ENCODE assay signal across 16 cellular contexts in the genomic region with DNA sequence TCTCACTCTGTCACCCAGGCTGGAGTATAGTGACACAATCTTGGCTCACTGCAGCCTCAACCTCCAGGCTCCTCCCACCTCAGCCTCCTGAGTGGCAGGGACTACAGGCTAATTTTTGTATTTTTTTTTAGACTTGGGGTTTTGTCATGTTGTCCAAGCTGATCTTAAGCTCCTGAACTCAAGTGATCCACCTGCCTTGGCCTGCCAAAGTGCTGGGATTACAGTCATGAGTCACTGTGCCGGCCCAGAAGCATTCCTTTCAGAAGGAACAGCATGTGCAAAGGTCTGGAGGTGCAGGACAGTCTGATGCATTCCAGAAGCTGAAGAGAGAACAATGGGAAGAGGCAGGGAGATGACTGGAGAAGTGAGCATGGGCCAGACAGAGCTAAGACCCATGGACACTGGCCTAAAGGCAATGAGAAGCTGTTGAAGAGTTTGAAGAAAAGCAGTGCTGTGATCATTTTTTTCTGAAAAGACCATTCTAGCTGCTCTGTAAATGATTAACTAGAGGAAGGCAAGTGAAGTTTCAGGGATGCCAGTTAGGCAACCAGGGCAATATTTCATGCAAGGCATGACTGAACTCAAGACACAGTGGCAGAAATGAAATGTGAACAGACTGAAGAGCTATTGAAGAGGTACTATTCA. TPM values are rescaled to one million over a fixed set of nuclear protein-coding genes. Genes with fewer than 3 reads are reported as not detected.
DNase-seq lines count a peak whose midpoint lies in the region; ATAC-seq and TF ChIP-seq lines count a peak whose summit lies in the region.
"Had no signal": no experiment of that assay in that cellular context is flagged by ENCODE, and none has a peak within 500 bp of the region (broad histone marks: within the 10 kb centered on the region; RNA-seq: fewer than 3 reads in every experiment).

No MANE protein-coding gene starts in this region.

- CTCF ChIA-PET in MCF 10A (lab: Yijun Ruan, JAX) (interaction anchor here (0.5 to 0.8 kb wide), 3 partner anchors 106 to 374 kb away, joined by 3 to 5 read pairs (median 5); no protein-coding TSS in a partner anchor), RWPE1 (lab: Yijun Ruan, JAX) (no interaction called here)

- H4K8ac ChIP-seq in mesendoderm (ENCODE audit: low read depth, low read length) (no peak overlapping the region), H9 (replicated peaks; ENCODE audit: insufficient read length, low read depth, low read length) (no peak overlapping the region)

- no peak overlapping the region for H3K23ac ChIP-seq in mesendoderm (ENCODE audit: low read length)
- no peak overlapping the region for H3K23ac ChIP-seq in H9 (ENCODE audit: insufficient read length, low read depth, low read length)

- H3K9ac ChIP-seq in mesendoderm (ENCODE audit: low read length) (no peak overlapping the region), H9 (ENCODE audit: extremely low read depth, insufficient read length, low read length) (no peak overlapping the region)

- no peak overlapping the region for H2BK20ac ChIP-seq in H9 (ENCODE audit: low read depth, low read length, poor library complexity, severe bottlenecking)

- H4K20me1 ChIP-seq in H9 (ENCODE audit: control insufficient read depth, insufficient read depth, insufficient read length) = no peaks in the 10 kb centered on the region

- H3K36me3 Mint-ChIP-seq in MCF 10A (ENCODE audit: insufficient read depth, unreplicated experiment) (peaks cover 5% of the 10 kb centered on the region), H9 (ENCODE audit: insufficient read depth in 1 of 3, low read depth in 3 of 3) (peaks cover 32 to 37% (median 33%) of the 10 kb centered on the region in 3 experiments)

- no peak overlapping the region for H3K14ac ChIP-seq in H9 (ENCODE audit: insufficient read depth, low read length)

- H3K79me2 ChIP-seq in mesendoderm (ENCODE audit: control insufficient read depth, insufficient read depth, low read length) = no peaks in the 10 kb centered on the region
- no peaks in the 10 kb centered on the region for H3K79me2 ChIP-seq in H9 (ENCODE audit: insufficient read depth, low read length)

- peak; percentile 60 for DNase-seq in MCF 10A (ENCODE audit: unreplicated experiment)
- DNase-seq in breast epithelium (ENCODE audit: low spot score in 2 of 2) = no peak
- DNase-seq in RWPE1 (ENCODE audit: low spot score) = no peak
- DNase-seq in left colon = no peak
- DNase-seq in mesendoderm = no peak
- DNase-seq in H9 = no peak
- DNase-seq in germinal center (ENCODE audit: low spot score) = no peak
- DNase-seq: activated T-cell treated with anti-CD3 and anti-CD28 coated beads, Interleukin-2, amount 50 U/mL, for 1 hour; DMS 273 treated with DMSO at 0.1 percent for 48 hours; endodermal cell; NCI-H1436; NCI-H82; retina; SJCRH30 had no signal

- POLR2A ChIA-PET in MCF 10A (lab: Yijun Ruan, JAX) = interaction anchor here (1.8 kb wide), 1 partner anchor 31 kb away, joined by 7 read pairs; no protein-coding TSS in a partner anchor
- POLR2A ChIA-PET in RWPE1 (lab: Yijun Ruan, JAX; ENCODE audit: low non-redundant PET) = no interaction called here

- BruUV-seq in MCF 10A (replicated peaks; lab: Mats Ljungman, UMichigan) = no TSS peak

- H3K23me2 ChIP-seq in H9 (ENCODE audit: insufficient read length, low read depth, low read length, poor library complexity, severe bottlenecking) = no peaks in the 10 kb centered on the region

- H3K79me1 ChIP-seq in mesendoderm (ENCODE audit: low read length) (no peaks in the 10 kb centered on the region), H9 (ENCODE audit: insufficient read depth, low read depth, low read length, poor library complexity, severe bottlenecking) (no peaks in the 10 kb centered on the region)

- H3K9me3 Mint-ChIP-seq in MCF 10A (ENCODE audit: unreplicated experiment) (peaks cover 18% of the 10 kb centered on the region), H9 (peaks cover 6 to 9% of the 10 kb centered on the region in 2 experiments; a peak in 4 of 5 replicates)

- H3K4me3 Mint-ChIP-seq in MCF 10A (ENCODE audit: unreplicated experiment) = no peak overlapping the region
- no peak overlapping the region for H3K4me3 Mint-ChIP-seq in H9
- H3K4me3 Mint-ChIP-seq: endodermal cell had no signal

- H3T11ph ChIP-seq in H9 (ENCODE audit: low read length) = no peak overlapping the region

- H3K27me3 Mint-ChIP-seq in MCF 10A (ENCODE audit: insufficient read depth, unreplicated experiment) (no peaks in the 10 kb centered on the region), H9 (ENCODE audit: low read depth) (no peaks in the 10 kb centered on the region)

- H3K4ac ChIP-seq in mesendoderm (ENCODE audit: low read depth, low read length) (no peak overlapping the region), H9 (ENCODE audit: low read depth, low read length) (no peak overlapping the region)

- H3K56ac ChIP-seq in mesendoderm (ENCODE audit: low read length) (no peak overlapping the region), H9 (ENCODE audit: insufficient read length, low read depth, low read length) (no peak overlapping the region)

- H3K4me1 ChIP-seq in breast epithelium (no peaks in the 10 kb centered on the region), mesendoderm (ENCODE audit: control insufficient read depth, low read depth, low read length) (no peaks in the 10 kb centered on the region), H9 (ENCODE audit: insufficient read depth, low read length) (no peaks in the 10 kb centered on the region)
- H3K4me1 ChIP-seq: SJCRH30 had no signal

- H2BK5ac ChIP-seq in mesendoderm (ENCODE audit: low read length) = no peak overlapping the region
- H2BK5ac ChIP-seq in H9 (ENCODE audit: insufficient read length, low read length) = no peak overlapping the region

- H2BK120ac ChIP-seq in mesendoderm (ENCODE audit: low read depth, low read length) = no peak overlapping the region
- no peak overlapping the region for H2BK120ac ChIP-seq in H9 (ENCODE audit: low read depth, low read length, poor library complexity, severe bottlenecking)

- H3K4me1 Mint-ChIP-seq in MCF 10A (ENCODE audit: insufficient read depth, unreplicated experiment) (peaks cover 13% of the 10 kb centered on the region), H9 (no peaks in the 10 kb centered on the region)

- no peak overlapping the region for H4K91ac ChIP-seq in H9 (ENCODE audit: insufficient read length, low read depth, low read length)

- H3K27ac Mint-ChIP-seq in MCF 10A (ENCODE audit: low read depth, unreplicated experiment) (no peak overlapping the region), H9 (no peak overlapping the region)
- H3K27ac Mint-ChIP-seq: endodermal cell had no signal

- TF ChIP-seq POLR2A in breast epithelium (IDR thresholded peaks at IDR 0.05) = no peak

- peak; percentile 56 for ATAC-seq in left colon
- no peak for ATAC-seq in GM21360 (IDR thresholded peaks at IDR 0.05; ENCODE audit: unreplicated experiment)

- no peaks in the 10 kb centered on the region for H3K9me3 ChIP-seq in breast epithelium
- no peaks in the 10 kb centered on the region for H3K9me3 ChIP-seq in H9 (ENCODE audit: control insufficient read depth, low read depth, low read length)
- H3K9me3 ChIP-seq: thoracic aorta had no signal

- no peak overlapping the region for H4K5ac ChIP-seq in mesendoderm (ENCODE audit: low read length)
- no peak overlapping the region for H4K5ac ChIP-seq in H9 (ENCODE audit: insufficient read length, low read depth, low read length)

- H3K18ac ChIP-seq in mesendoderm (ENCODE audit: low read length) (no peak overlapping the region), H9 (ENCODE audit: insufficient read length, low read depth, low read length) (no peak overlapping the region)

- TF ChIP-seq CTCF in MCF 10A (IDR thresholded peaks at IDR 0.05; ENCODE audit: unreplicated experiment) (no peak), breast epithelium (IDR thresholded peaks at IDR 0.05) (no peak), RWPE1 (conservative IDR thresholded peaks at IDR 0.05; ENCODE audit: low read depth) (no peak), H9 (conservative IDR thresholded peaks at IDR 0.05) (no peak)

- H3K27me3 ChIP-seq in breast epithelium (no peaks in the 10 kb centered on the region), mesendoderm (ENCODE audit: insufficient read depth, low read length, poor library complexity) (no peaks in the 10 kb centered on the region), H9 (ENCODE audit: insufficient read depth, low read length) (no peaks in the 10 kb centered on the region)
- H3K27me3 ChIP-seq: SJCRH30 had no signal

- H3K4me2 ChIP-seq in mesendoderm (ENCODE audit: low read length) (no peak overlapping the region), H9 (ENCODE audit: insufficient read depth, insufficient read length, low read length) (no peak overlapping the region)

- no CpG with 5 or more reads among the region's 1 CpG for WGBS in mesendoderm (ENCODE audit: extremely low coverage, insufficient coverage, low lambda C conversion rate)
- no CpG with 5 or more reads among the region's 1 CpG for WGBS in H9 (ENCODE audit: extremely low coverage, insufficient read length, low lambda C conversion rate)

- H2BK12ac ChIP-seq in H9 (ENCODE audit: insufficient read length, low read depth, low read length) = no peak overlapping the region

- intact Hi-C loops in MCF 10A (cut with micrococcal nuclease) = loop anchor here (10.0 kb wide), 1 partner anchor 93 kb away; no protein-coding TSS in a partner anchor
- intact Hi-C loops in breast epithelium (cut with DNase I; ENCODE audit: low total_unique reads) = no loop called here
- intact Hi-C loops in left colon (cut with DNase I, micrococcal nuclease) = no loop called here

- no peak overlapping the region for H2AFZ ChIP-seq in H9 (ENCODE audit: low read length)

- H3K27ac ChIP-seq in breast epithelium = no peak overlapping the region
- H3K27ac ChIP-seq in RWPE1 = peak overlapping the region; percentile 35; the same call in 1 of the 2 replicates
- H3K27ac ChIP-seq in mesendoderm (ENCODE audit: low read depth, low read length) = no peak overlapping the region
- H3K27ac ChIP-seq in H9 (ENCODE audit: insufficient read length, low read depth, low read length) = no peak overlapping the region
- H3K27ac ChIP-seq: SJCRH30, thoracic aorta had no signal

- H3K36me3 ChIP-seq in breast epithelium (no peaks in the 10 kb centered on the region), mesendoderm (ENCODE audit: control insufficient read depth, insufficient read depth, low read length) (no peaks in the 10 kb centered on the region)
- H3K36me3 ChIP-seq: SJCRH30, thoracic aorta had no signal

- H3K4me3 ChIP-seq in breast epithelium = no peak overlapping the region
- no peak overlapping the region for H3K4me3 ChIP-seq in mesendoderm (ENCODE audit: low read length)
- H3K4me3 ChIP-seq: SJCRH30, thoracic aorta had no signal

- H2AK5ac ChIP-seq in mesendoderm (ENCODE audit: low read length) (no peak overlapping the region), H9 (ENCODE audit: insufficient read length, low read length) (no peak overlapping the region)

- H2BK15ac ChIP-seq in mesendoderm (replicated peaks; ENCODE audit: low read depth) (no peak overlapping the region), H9 (ENCODE audit: low read depth, low read length) (no peak overlapping the region)

RNA-seq across cellular contexts. Expression of a gene that starts 43.2 kb away (rescaled TPM):
- total RNA-seq in MCF 10A (2022) (11.2 and 13.2 TPM in 2 replicates), breast epithelium (10 to 100 TPM; 47.8 to 56.2 (median 49.8) TPM), left colon (10 to 100 TPM; 15.8 to 21.1 TPM), H9 (2021) (21.4 and 22.0 TPM in 2 replicates)
- polyA plus RNA-seq in mesendoderm (2013, experiment 1 of 2) = 6.9 TPM
- 6.6 TPM for polyA plus RNA-seq in mesendoderm (2013, experiment 2 of 2)
